1 cellular context compared by ENCODE assay signal in the genomic region with DNA sequence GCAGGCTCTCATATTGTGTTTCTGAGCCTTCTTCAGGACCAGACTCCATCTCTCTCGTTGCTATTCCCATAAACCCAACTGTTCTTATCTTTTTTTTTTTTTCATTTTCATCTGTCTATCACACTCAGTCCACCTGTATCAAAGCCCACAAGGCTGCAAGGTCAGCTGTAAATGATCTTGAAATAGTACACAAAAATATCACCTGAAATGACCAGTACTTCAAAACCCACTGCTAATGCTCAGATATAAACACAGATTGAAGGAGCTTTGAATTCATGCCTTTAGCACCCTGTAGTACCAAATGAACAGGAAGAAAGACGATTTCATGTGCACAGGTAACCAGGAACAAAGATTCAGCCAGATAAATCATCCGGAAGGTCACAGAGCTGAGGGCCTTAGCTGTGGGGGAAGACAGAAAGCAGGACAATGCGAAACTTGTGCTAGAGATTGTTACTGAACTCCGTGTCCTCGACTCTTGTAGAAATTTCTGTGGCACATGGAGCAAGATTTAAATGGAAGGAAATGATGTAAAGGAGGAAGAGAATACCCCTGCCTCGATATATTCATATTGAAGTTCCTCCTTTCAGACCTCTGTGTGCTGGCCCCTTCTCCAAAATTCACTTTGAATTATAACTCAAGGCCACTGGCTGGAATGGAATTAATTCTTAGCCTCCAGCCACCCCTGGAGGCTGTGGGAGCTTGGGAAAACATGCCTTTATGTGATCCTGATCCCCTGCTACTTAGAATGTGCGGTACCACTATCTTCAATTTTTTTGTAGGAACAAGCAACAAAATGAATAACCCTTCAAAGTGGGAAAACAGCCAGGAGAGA.
TF ChIP-seq lines count a peak whose summit lies in the region.

No MANE protein-coding gene starts in this region.

TF ChIP-seq in HepG2, 621 proteins besides CTCF, POLR2A, EP300 and RAD21 (continued from another document and continues in another):
- 0 out of 2 replicates have a peak, but pooled peaks have one; percentile 8 for TF ChIP-seq THAP11 (CRISPR knock-in tag; IDR thresholded peaks at IDR 0.05)
- no peak for TF ChIP-seq ZFP36L1 (CRISPR knock-in tag; IDR thresholded peaks at IDR 0.05)
- 0 out of 2 replicates have a peak, but pooled peaks have one; percentile 3 for TF ChIP-seq NFE2 (CRISPR knock-in tag; IDR thresholded peaks at IDR 0.05)
- no peak for TF ChIP-seq MED13 (CRISPR knock-in tag; IDR thresholded peaks at IDR 0.05)
- no peak for TF ChIP-seq NFKB2 (CRISPR knock-in tag; IDR thresholded peaks at IDR 0.05; ENCODE audit: borderline replicate concordance)
- no peak for TF ChIP-seq TBP (CRISPR knock-in tag; IDR thresholded peaks at IDR 0.05)
- TF ChIP-seq ZNF124 (CRISPR knock-in tag; IDR thresholded peaks at IDR 0.05), result no peak
- no peak for TF ChIP-seq ZFY (CRISPR knock-in tag; IDR thresholded peaks at IDR 0.05)
- TF ChIP-seq TCF7 (IDR thresholded peaks at IDR 0.05; ENCODE audit: low read depth), result no peak
- 0 out of 2 replicates have a peak, but pooled peaks have one; percentile 26 for TF ChIP-seq SNAPC2 (CRISPR knock-in tag; IDR thresholded peaks at IDR 0.05)
- no peak for TF ChIP-seq ZZZ3 (CRISPR knock-in tag; IDR thresholded peaks at IDR 0.05; ENCODE audit: borderline replicate concordance)
- TF ChIP-seq, protein P1, sequence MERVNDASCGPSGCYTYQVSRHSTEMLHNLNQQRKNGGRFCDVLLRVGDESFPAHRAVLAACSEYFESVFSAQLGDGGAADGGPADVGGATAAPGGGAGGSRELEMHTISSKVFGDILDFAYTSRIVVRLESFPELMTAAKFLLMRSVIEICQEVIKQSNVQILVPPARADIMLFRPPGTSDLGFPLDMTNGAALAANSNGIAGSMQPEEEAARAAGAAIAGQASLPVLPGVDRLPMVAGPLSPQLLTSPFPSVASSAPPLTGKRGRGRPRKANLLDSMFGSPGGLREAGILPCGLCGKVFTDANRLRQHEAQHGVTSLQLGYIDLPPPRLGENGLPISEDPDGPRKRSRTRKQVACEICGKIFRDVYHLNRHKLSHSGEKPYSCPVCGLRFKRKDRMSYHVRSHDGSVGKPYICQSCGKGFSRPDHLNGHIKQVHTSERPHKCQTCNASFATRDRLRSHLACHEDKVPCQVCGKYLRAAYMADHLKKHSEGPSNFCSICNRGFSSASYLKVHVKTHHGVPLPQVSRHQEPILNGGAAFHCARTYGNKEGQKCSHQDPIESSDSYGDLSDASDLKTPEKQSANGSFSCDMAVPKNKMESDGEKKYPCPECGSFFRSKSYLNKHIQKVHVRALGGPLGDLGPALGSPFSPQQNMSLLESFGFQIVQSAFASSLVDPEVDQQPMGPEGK (CRISPR knock-in tag; IDR thresholded peaks at IDR 0.05), result 0 out of 2 replicates have a peak, but pooled peaks have one; percentile 3
- no peak for TF ChIP-seq ZBTB46 (CRISPR knock-in tag; IDR thresholded peaks at IDR 0.05; ENCODE audit: borderline replicate concordance)
- TF ChIP-seq HNRNPL (IDR thresholded peaks at IDR 0.05; ENCODE audit: low read depth, low read length), result 0 out of 2 replicates have a peak, but pooled peaks have one; percentile 5
- no peak for TF ChIP-seq HOXD1 (CRISPR knock-in tag; IDR thresholded peaks at IDR 0.05)
- TF ChIP-seq ZNF749 (CRISPR knock-in tag; IDR thresholded peaks at IDR 0.05; ENCODE audit: borderline replicate concordance), result no peak
- no peak for TF ChIP-seq ZNF616 (CRISPR knock-in tag; IDR thresholded peaks at IDR 0.05; ENCODE audit: low read depth)
- no peak for TF ChIP-seq ZNF563 (CRISPR knock-in tag; IDR thresholded peaks at IDR 0.05)
- TF ChIP-seq HNRNPH1 (optimal IDR thresholded peaks at IDR 0.05; ENCODE audit: low read depth, low read length), result no peak
- peak; percentile 39; the same call in 1 of the 2 replicates for TF ChIP-seq ZSCAN5A (CRISPR knock-in tag; IDR thresholded peaks at IDR 0.05; ENCODE audit: borderline replicate concordance)
- TF ChIP-seq ZC3H4 (CRISPR knock-in tag; IDR thresholded peaks at IDR 0.05; ENCODE audit: borderline replicate concordance), result 0 out of 2 replicates have a peak, but pooled peaks have one; percentile 45
- no peak for TF ChIP-seq HNF4A (CRISPR knock-in tag; IDR thresholded peaks at IDR 0.05)
- no peak for TF ChIP-seq SNRNP70 (IDR thresholded peaks at IDR 0.05; ENCODE audit: low read depth, low read length)
- TF ChIP-seq, protein P2, sequence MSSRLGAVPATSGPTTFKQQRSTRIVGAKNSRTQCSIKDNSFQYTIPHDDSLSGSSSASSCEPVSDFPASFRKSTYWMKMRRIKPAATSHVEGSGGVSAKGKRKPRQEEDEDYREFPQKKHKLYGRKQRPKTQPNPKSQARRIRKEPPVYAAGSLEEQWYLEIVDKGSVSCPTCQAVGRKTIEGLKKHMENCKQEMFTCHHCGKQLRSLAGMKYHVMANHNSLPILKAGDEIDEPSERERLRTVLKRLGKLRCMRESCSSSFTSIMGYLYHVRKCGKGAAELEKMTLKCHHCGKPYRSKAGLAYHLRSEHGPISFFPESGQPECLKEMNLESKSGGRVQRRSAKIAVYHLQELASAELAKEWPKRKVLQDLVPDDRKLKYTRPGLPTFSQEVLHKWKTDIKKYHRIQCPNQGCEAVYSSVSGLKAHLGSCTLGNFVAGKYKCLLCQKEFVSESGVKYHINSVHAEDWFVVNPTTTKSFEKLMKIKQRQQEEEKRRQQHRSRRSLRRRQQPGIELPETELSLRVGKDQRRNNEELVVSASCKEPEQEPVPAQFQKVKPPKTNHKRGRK (CRISPR knock-in tag; IDR thresholded peaks at IDR 0.05), result no peak
- TF ChIP-seq NPAS2 (CRISPR knock-in tag; IDR thresholded peaks at IDR 0.05; ENCODE audit: borderline replicate concordance), result no peak
- no peak for TF ChIP-seq FOXP1 (IDR thresholded peaks at IDR 0.05)
- no peak for TF ChIP-seq FOXP1 (CRISPR knock-in tag; IDR thresholded peaks at IDR 0.05)
- TF ChIP-seq ZMAT5 (CRISPR knock-in tag; IDR thresholded peaks at IDR 0.05; ENCODE audit: borderline replicate concordance, low read depth), result no peak
- TF ChIP-seq SMYD3 (CRISPR knock-in tag; IDR thresholded peaks at IDR 0.05), result no peak
- no peak for TF ChIP-seq THYN1 (CRISPR knock-in tag; IDR thresholded peaks at IDR 0.05; ENCODE audit: borderline replicate concordance, low read depth)
- TF ChIP-seq ZMAT3 (CRISPR knock-in tag; conservative IDR thresholded peaks at IDR 0.05), result peak; percentile 56; the same call in 1 of the 2 replicates
- TF ChIP-seq, protein P3, sequence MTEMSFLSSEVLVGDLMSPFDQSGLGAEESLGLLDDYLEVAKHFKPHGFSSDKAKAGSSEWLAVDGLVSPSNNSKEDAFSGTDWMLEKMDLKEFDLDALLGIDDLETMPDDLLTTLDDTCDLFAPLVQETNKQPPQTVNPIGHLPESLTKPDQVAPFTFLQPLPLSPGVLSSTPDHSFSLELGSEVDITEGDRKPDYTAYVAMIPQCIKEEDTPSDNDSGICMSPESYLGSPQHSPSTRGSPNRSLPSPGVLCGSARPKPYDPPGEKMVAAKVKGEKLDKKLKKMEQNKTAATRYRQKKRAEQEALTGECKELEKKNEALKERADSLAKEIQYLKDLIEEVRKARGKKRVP (CRISPR knock-in tag; IDR thresholded peaks at IDR 0.05), result no peak
- TF ChIP-seq GMEB1 (CRISPR knock-in tag; IDR thresholded peaks at IDR 0.05; ENCODE audit: borderline replicate concordance), result 0 out of 2 replicates have a peak, but pooled peaks have one; percentile 21
- TF ChIP-seq YEATS4 (CRISPR knock-in tag; IDR thresholded peaks at IDR 0.05; ENCODE audit: borderline replicate concordance), result no peak
- TF ChIP-seq ISX (CRISPR knock-in tag; conservative IDR thresholded peaks at IDR 0.05), result no peak
- peak; percentile 67; the same call in 1 of the 2 replicates for TF ChIP-seq ZNF878 (CRISPR knock-in tag; IDR thresholded peaks at IDR 0.05)
- no peak; the same call in 1 of the 2 replicates for TF ChIP-seq ARNT2 (CRISPR knock-in tag; IDR thresholded peaks at IDR 0.05; ENCODE audit: low read depth)
- no peak for TF ChIP-seq ZNF530 (CRISPR knock-in tag; IDR thresholded peaks at IDR 0.05; ENCODE audit: low read depth)
- TF ChIP-seq RAD51 (IDR thresholded peaks at IDR 0.05; ENCODE audit: borderline replicate concordance), result no peak
- TF ChIP-seq ZSCAN30 (CRISPR knock-in tag; IDR thresholded peaks at IDR 0.05), result peak; percentile 51; the same call in 1 of the 2 replicates
- TF ChIP-seq, protein P4, sequence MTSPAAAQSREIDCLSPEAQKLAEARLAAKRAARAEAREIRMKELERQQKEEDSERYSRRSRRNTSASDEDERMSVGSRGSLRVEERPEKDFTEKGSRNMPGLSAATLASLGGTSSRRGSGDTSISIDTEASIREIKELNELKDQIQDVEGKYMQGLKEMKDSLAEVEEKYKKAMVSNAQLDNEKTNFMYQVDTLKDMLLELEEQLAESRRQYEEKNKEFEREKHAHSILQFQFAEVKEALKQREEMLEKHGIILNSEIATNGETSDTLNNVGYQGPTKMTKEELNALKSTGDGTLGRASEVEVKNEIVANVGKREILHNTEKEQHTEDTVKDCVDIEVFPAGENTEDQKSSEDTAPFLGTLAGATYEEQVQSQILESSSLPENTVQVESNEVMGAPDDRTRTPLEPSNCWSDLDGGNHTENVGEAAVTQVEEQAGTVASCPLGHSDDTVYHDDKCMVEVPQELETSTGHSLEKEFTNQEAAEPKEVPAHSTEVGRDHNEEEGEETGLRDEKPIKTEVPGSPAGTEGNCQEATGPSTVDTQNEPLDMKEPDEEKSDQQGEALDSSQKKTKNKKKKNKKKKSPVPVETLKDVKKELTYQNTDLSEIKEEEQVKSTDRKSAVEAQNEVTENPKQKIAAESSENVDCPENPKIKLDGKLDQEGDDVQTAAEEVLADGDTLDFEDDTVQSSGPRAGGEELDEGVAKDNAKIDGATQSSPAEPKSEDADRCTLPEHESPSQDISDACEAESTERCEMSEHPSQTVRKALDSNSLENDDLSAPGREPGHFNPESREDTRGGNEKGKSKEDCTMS (CRISPR knock-in tag; conservative IDR thresholded peaks at IDR 0.05), result no peak
- peak; percentile 84 for TF ChIP-seq PAF1 (CRISPR knock-in tag; IDR thresholded peaks at IDR 0.05)
- TF ChIP-seq RFX5 (IDR thresholded peaks at IDR 0.05; ENCODE audit: low read depth, low read length), result no peak
- no peak for TF ChIP-seq THRA (CRISPR knock-in tag; IDR thresholded peaks at IDR 0.05; ENCODE audit: borderline replicate concordance)
- no peak for TF ChIP-seq SPEN (CRISPR knock-in tag; IDR thresholded peaks at IDR 0.05; ENCODE audit: low read depth)
- TF ChIP-seq TOE1 (CRISPR knock-in tag; IDR thresholded peaks at IDR 0.05), result no peak
- no peak for TF ChIP-seq PPARG (CRISPR knock-in tag; conservative IDR thresholded peaks at IDR 0.05)
- TF ChIP-seq RBFOX2 (IDR thresholded peaks at IDR 0.05; ENCODE audit: low read depth, low read length), result peak; percentile 48; the same call in 1 of the 2 replicates
